ENCODE assay signal across 20 cellular contexts in genomic region chr2:21424375-21424774, GRCh38.
DNase-seq lines count a peak whose midpoint lies in the region; ATAC-seq and TF ChIP-seq lines count a peak whose summit lies in the region.
"Had no signal": no experiment of that assay in that cellular context is flagged by ENCODE, and none has a peak within 500 bp of the region (broad histone marks: within the 10 kb centered on the region; RNA-seq: fewer than 3 reads in every experiment).

No MANE protein-coding gene starts in this region.

- no peak overlapping the region for H3K9ac ChIP-seq in IMR-90 (ENCODE audit: low read depth, low read length)

- peak overlapping the region in 1 of 2 experiments; percentile 17; a peak in 1 of 4 replicates for H4K8ac ChIP-seq in IMR-90 (ENCODE audit: low read depth in 2 of 2, low read length in 2 of 2)

- DNase-seq in IMR-90 (no peak), WERI-Rb-1 (peak; percentile 30), left ventricle myocardium superior (peak; percentile 65), posterior vena cava (ENCODE audit: low spot score) (peak; percentile 85), MV-4-11 (lab: John Stamatoyannopoulos, UW) (no peak), NCI-H1092 (lab: John Stamatoyannopoulos, UW) (no peak), NCI-H187 (lab: John Stamatoyannopoulos, UW) (no peak)
- DNase-seq: BE2C; CD4-positive, CD25-positive, alpha-beta regulatory T cell; DMS79; Kasumi-1; NCI-H1048; NCI-H1436; NCI-H2029; NCI-H226; NCI-H510A treated with DMSO at 0.1 percent for 48 hours; NCI-H748 treated with DMSO at 0.1 percent for 48 hours had no signal

- H4K5ac ChIP-seq in IMR-90 (ENCODE audit: low read depth, low read length), result peak overlapping the region; percentile 39; the same call in 1 of the 2 replicates

- H2AK5ac ChIP-seq in IMR-90 (ENCODE audit: low read depth, low read length), result peak overlapping the region; percentile 21; the same call in 1 of the 2 replicates

- intact Hi-C loops in IMR-90 (cut with micrococcal nuclease) (no loop called here), left ventricle myocardium superior (cut with micrococcal nuclease) (no loop called here), posterior vena cava (cut with DNase I) (no loop called here)

- H4K20me1 ChIP-seq in IMR-90 (ENCODE audit: insufficient read depth, low read length), result no peaks in the 10 kb centered on the region

- H3K9me1 ChIP-seq in IMR-90 (ENCODE audit: insufficient read depth, low read length), result peaks cover 10% of the 10 kb centered on the region

- H3K4ac ChIP-seq in IMR-90 (ENCODE audit: low read depth, low read length), result peak overlapping the region; percentile 72

- 60% methylated on average over 1 of the region's 4 CpGs; no CpG with 5 or more reads in 1 of the 2 experiments for WGBS in IMR-90 (ENCODE audit: extremely low coverage in 2 of 2, insufficient read length in 1 of 2), 2 experiments

- H3K79me1 ChIP-seq in IMR-90 (ENCODE audit: low read depth in 1 of 2, low read length in 2 of 2), result no peaks in the 10 kb centered on the region

- H3K4me3 ChIP-seq in IMR-90 (ENCODE audit: insufficient read depth, low read depth, low read length) (no peak overlapping the region), WERI-Rb-1 (ENCODE audit: low read depth, low read length) (no peak overlapping the region)
- H3K4me3 ChIP-seq: A549, SJSA1 had no signal

- ATAC-seq in IMR-90 (ENCODE audit: low read depth), result no peak
- ATAC-seq in left ventricle myocardium superior, result peak; percentile 91
- ATAC-seq: A549, Panc1 had no signal

- H3K56ac ChIP-seq in IMR-90 (ENCODE audit: extremely low read depth, insufficient read depth, low read length), result no peak overlapping the region

- H3K4me1 ChIP-seq in IMR-90 (ENCODE audit: control insufficient read depth, insufficient read depth, low read length), result peaks cover 6% of the 10 kb centered on the region
- H3K4me1 ChIP-seq: A549, BE2C had no signal

- H2BK20ac ChIP-seq in IMR-90 (ENCODE audit: low read depth, low read length), result no peak overlapping the region

- POLR2A ChIA-PET in IMR-90 (lab: Charles Lee; ENCODE audit: unreplicated experiment), result no interaction called here

- H4K91ac ChIP-seq in IMR-90 (ENCODE audit: insufficient read depth, low read depth, low read length), result no peak overlapping the region

- no peak overlapping the region for H3K23ac ChIP-seq in IMR-90 (ENCODE audit: low read depth, low read length)

- H3K27me3 ChIP-seq in IMR-90 (ENCODE audit: control insufficient read depth, insufficient read depth, low read length), result no peaks in the 10 kb centered on the region
- no peaks in the 10 kb centered on the region for H3K27me3 ChIP-seq in WERI-Rb-1 (ENCODE audit: insufficient read depth, low read depth, severe bottlenecking)
- H3K27me3 ChIP-seq: BE2C, SJSA1 had no signal

- TF ChIP-seq RAD21 in IMR-90 (IDR thresholded peaks at IDR 0.05; ENCODE audit: low read length), result no peak

- H2BK120ac ChIP-seq in IMR-90 (ENCODE audit: low read depth, low read length), result peak overlapping the region; percentile 14; the same call in 1 of the 2 replicates

- H3K27ac ChIP-seq in IMR-90 (ENCODE audit: insufficient read depth, low read length) (no peak overlapping the region), WERI-Rb-1 (no peak overlapping the region)
- H3K27ac ChIP-seq: A549, SJSA1 had no signal

- H2AK9ac ChIP-seq in IMR-90 (replicated peaks; ENCODE audit: low read depth, low read length, poor library complexity), result no peak overlapping the region

- no peaks in the 10 kb centered on the region; the same call in 1 of the 2 replicates for H3K9me3 ChIP-seq in IMR-90 (ENCODE audit: control insufficient read depth, insufficient read depth, low read length)
- H3K9me3 ChIP-seq in WERI-Rb-1 (ENCODE audit: severe bottlenecking), result no peaks in the 10 kb centered on the region
- H3K9me3 ChIP-seq: BE2C had no signal

- dilution Hi-C loops in IMR-90 (cut with HindIII; ENCODE audit: low sequenced_read_pairs, unreplicated experiment), result no loop called here

- no peak overlapping the region for H3K14ac ChIP-seq in IMR-90 (replicated peaks; ENCODE audit: low read depth, low read length)

- TF ChIP-seq POLR2A in IMR-90 (IDR thresholded peaks at IDR 0.05; ENCODE audit: low read depth, low read length), result no peak

- no peak overlapping the region for H2AFZ ChIP-seq in IMR-90 (replicated peaks; ENCODE audit: low read length, poor library complexity)

- no TSS peak for BruUV-seq in IMR-90 (replicated peaks; lab: Mats Ljungman, UMichigan)

- in situ Hi-C loops in IMR-90 (cut with MboI; ENCODE audit: low sequenced_read_pairs), result no loop called here

- no peak overlapping the region for H2BK5ac ChIP-seq in IMR-90 (ENCODE audit: low read depth, low read length, poor library complexity, severe bottlenecking)

- no peak for TF ChIP-seq CTCF in IMR-90 (conservative IDR thresholded peaks at IDR 0.05; ENCODE audit: low read depth, low read length)
- no peak for TF ChIP-seq CTCF in WERI-Rb-1 (IDR thresholded peaks at IDR 0.05; ENCODE audit: low read depth, low read length)

- 0 out of 3 replicates have a peak overlapping the region, but pooled peaks have one; percentile 27 for H2BK15ac ChIP-seq in IMR-90 (ENCODE audit: low read depth, low read length)

- no peak overlapping the region for H3K4me2 ChIP-seq in IMR-90 (ENCODE audit: low read depth, low read length)
- H3K4me2 ChIP-seq: A549 had no signal

- CTCF ChIA-PET in IMR-90 (lab: Yijun Ruan, JAX), result no interaction called here

- H3K36me3 ChIP-seq in IMR-90 (ENCODE audit: control insufficient read depth, insufficient read depth, low read length) (no peaks in the 10 kb centered on the region), WERI-Rb-1 (no peaks in the 10 kb centered on the region)
- H3K36me3 ChIP-seq: BE2C, SJSA1 had no signal

- peak overlapping the region; percentile 34 for H3K18ac ChIP-seq in IMR-90 (ENCODE audit: low read depth, low read length)

TF ChIP-seq in IMR-90, 13 proteins besides CTCF, POLR2A, EP300 and RAD21:
- no peak for TF ChIP-seq RCOR1 (IDR thresholded peaks at IDR 0.05; ENCODE audit: insufficient replicate concordance, low read length)
- no peak for TF ChIP-seq NFE2L2 (IDR thresholded peaks at IDR 0.05; ENCODE audit: low read depth, low read length)
- no peak for TF ChIP-seq RFX5 (IDR thresholded peaks at IDR 0.05; ENCODE audit: low read depth, low read length)
- no peak for TF ChIP-seq MAZ (IDR thresholded peaks at IDR 0.05; ENCODE audit: borderline replicate concordance, low read depth, low read length)
- no peak for TF ChIP-seq CHD1 (IDR thresholded peaks at IDR 0.05; ENCODE audit: low read depth, low read length)
- TF ChIP-seq CEBPB (IDR thresholded peaks at IDR 0.05; ENCODE audit: low read depth, low read length), result no peak
- TF ChIP-seq MAFK (IDR thresholded peaks at IDR 0.05; ENCODE audit: low read depth, low read length), result no peak
- TF ChIP-seq ELK1 (IDR thresholded peaks at IDR 0.05; ENCODE audit: borderline replicate concordance, low read depth, low read length), result no peak
- no peak for TF ChIP-seq MXI1 (IDR thresholded peaks at IDR 0.05; ENCODE audit: borderline replicate concordance, low read depth, low read length)
- TF ChIP-seq BHLHE40 (IDR thresholded peaks at IDR 0.05; ENCODE audit: low read depth, low read length), result no peak
TF ChIP-seq in IMR-90: peak in this region for 0.

Comparison
In these comparisons a context has a peak if more than half of its experiments do, and no peak if none do; other contexts are left out.
1. DNase-seq: peak in WERI-Rb-1 (single experiment), left ventricle myocardium superior (single experiment) and posterior vena cava (single experiment); none in IMR-90 (single experiment), MV-4-11 (single experiment), NCI-H1092 (single experiment) and NCI-H187 (0 of 2).